Comparison of ENCODE assay signal across 22 cellular contexts in genomic region chrX:65608021-65608420, GRCh38. TPM values are rescaled to one million over a fixed set of nuclear protein-coding genes. Genes with fewer than 3 reads are reported as not detected.
DNase-seq lines count a peak whose midpoint lies in the region; ATAC-seq and TF ChIP-seq lines count a peak whose summit lies in the region.
"Had no signal": no experiment of that assay in that cellular context is flagged by ENCODE, and none has a peak within 500 bp of the region (broad histone marks: within the 10 kb centered on the region; RNA-seq: fewer than 3 reads in every experiment).

No MANE protein-coding gene starts in this region.

- H3K27me3 Mint-ChIP-seq in T-helper 1 cell treated with Interleukin-12 subunit alpha and Interleukin-12 subunit beta and Interleukin-4 antibody, amounts not matched to agents 30 μg/mL and 1 μg/mL, for 36 hours (ENCODE audit: low read depth) = no peaks in the 10 kb centered on the region
- no peaks in the 10 kb centered on the region for H3K27me3 Mint-ChIP-seq in activated naive CD8-positive, alpha-beta T cell treated with anti-CD3 and anti-CD28 coated beads, Interleukin-2, amount 50 U/mL, for 24 hours

- peaks cover 24% of the 10 kb centered on the region for H3K4me1 Mint-ChIP-seq in T-helper 1 cell treated with Interleukin-12 subunit alpha and Interleukin-12 subunit beta and Interleukin-4 antibody, amounts not matched to agents 30 μg/mL and 1 μg/mL, for 36 hours (ENCODE audit: low read depth)
- peaks cover 60% of the 10 kb centered on the region for H3K4me1 Mint-ChIP-seq in activated naive CD8-positive, alpha-beta T cell treated with anti-CD3 and anti-CD28 coated beads, Interleukin-2, amount 50 U/mL, for 24 hours
- H3K4me1 Mint-ChIP-seq: H9, neural progenitor cell, WTC11 had no signal

- H3K4me3 ChIP-seq in Loucy (ENCODE audit: low read length, poor library complexity, severe bottlenecking) (no peak overlapping the region), mucosa of descending colon (no peak overlapping the region), lower lobe of right lung (no peak overlapping the region)
- H3K4me3 ChIP-seq: heart left ventricle, neural progenitor cell, psoas muscle had no signal

- no peak overlapping the region for H3K4me2 ChIP-seq in Loucy (ENCODE audit: low read depth, low read length, poor library complexity, severe bottlenecking)
- H3K4me2 ChIP-seq: neural progenitor cell had no signal

- ATAC-seq in activated naive CD8-positive, alpha-beta T cell treated with anti-CD3 and anti-CD28 coated beads, Interleukin-2, amount 50 U/mL, for 24 hours = no peak
- ATAC-seq in mucosa of descending colon = peak; percentile 67
- ATAC-seq in HG03108 (IDR thresholded peaks at IDR 0.05; ENCODE audit: unreplicated experiment) = no peak
- no peak for ATAC-seq in lower lobe of right lung
- ATAC-seq: heart left ventricle, left ventricle myocardium superior, psoas muscle, WTC11 had no signal

- TF ChIP-seq CTCF in Loucy (conservative IDR thresholded peaks at IDR 0.05; ENCODE audit: low read length) (no peak), mucosa of descending colon (IDR thresholded peaks at IDR 0.05) (no peak), lower lobe of right lung (IDR thresholded peaks at IDR 0.05) (no peak)

- no peaks in the 10 kb centered on the region for H4K20me1 ChIP-seq in Loucy (ENCODE audit: insufficient read depth, low read length, poor library complexity, severe bottlenecking)

- H3K4me3 Mint-ChIP-seq in T-helper 1 cell treated with Interleukin-12 subunit alpha and Interleukin-12 subunit beta and Interleukin-4 antibody, amounts not matched to agents 30 μg/mL and 1 μg/mL, for 36 hours = no peak overlapping the region
- no peak overlapping the region for H3K4me3 Mint-ChIP-seq in activated naive CD8-positive, alpha-beta T cell treated with anti-CD3 and anti-CD28 coated beads, Interleukin-2, amount 50 U/mL, for 24 hours
- H3K4me3 Mint-ChIP-seq: H9, neural progenitor cell, WTC11 had no signal

- H3K9me3 Mint-ChIP-seq in T-helper 1 cell treated with Interleukin-12 subunit alpha and Interleukin-12 subunit beta and Interleukin-4 antibody, amounts not matched to agents 30 μg/mL and 1 μg/mL, for 36 hours = no peaks in the 10 kb centered on the region
- peaks cover 12% of the 10 kb centered on the region for H3K9me3 Mint-ChIP-seq in activated naive CD8-positive, alpha-beta T cell treated with anti-CD3 and anti-CD28 coated beads, Interleukin-2, amount 50 U/mL, for 24 hours
- H3K9me3 Mint-ChIP-seq: WTC11 had no signal

- H3F3A ChIP-seq in Loucy (ENCODE audit: low read depth) = no peaks in the 10 kb centered on the region

- no peaks in the 10 kb centered on the region for H3K27me3 ChIP-seq in Loucy (ENCODE audit: insufficient read depth, low read length, poor library complexity, severe bottlenecking)
- H3K27me3 ChIP-seq in lower lobe of right lung (ENCODE audit: low read depth) = no peaks in the 10 kb centered on the region
- H3K27me3 ChIP-seq: neural progenitor cell had no signal

- no peak overlapping the region for H3K27ac ChIP-seq in lower lobe of right lung
- H3K27ac ChIP-seq: 22Rv1, heart left ventricle, neural progenitor cell, psoas muscle had no signal

- H3K9me2 ChIP-seq in Loucy (replicated peaks; ENCODE audit: low read depth, low read length) = no peaks in the 10 kb centered on the region

- H3K36me3 ChIP-seq in Loucy (ENCODE audit: insufficient read depth, low read length) (no peaks in the 10 kb centered on the region), mucosa of descending colon (ENCODE audit: low read depth) (no peaks in the 10 kb centered on the region), lower lobe of right lung (no peaks in the 10 kb centered on the region)
- H3K36me3 ChIP-seq: heart left ventricle, neural progenitor cell had no signal

- intact Hi-C loops in mucosa of descending colon (cut with DNase I, micrococcal nuclease) = no loop called here
- intact Hi-C loops in lower lobe of right lung (cut with DNase I) = no loop called here

- peak overlapping the region; percentile 73 for H3K27ac Mint-ChIP-seq in T-helper 1 cell treated with Interleukin-12 subunit alpha and Interleukin-12 subunit beta and Interleukin-4 antibody, amounts not matched to agents 30 μg/mL and 1 μg/mL, for 36 hours
- peak overlapping the region; percentile 69 for H3K27ac Mint-ChIP-seq in activated naive CD8-positive, alpha-beta T cell treated with anti-CD3 and anti-CD28 coated beads, Interleukin-2, amount 50 U/mL, for 24 hours
- H3K27ac Mint-ChIP-seq: H9, neural progenitor cell, WTC11 had no signal

- H3K4me1 ChIP-seq in Loucy (ENCODE audit: insufficient read depth, low read length, poor library complexity, severe bottlenecking) (peaks cover 24% of the 10 kb centered on the region), mucosa of descending colon (ENCODE audit: low read depth) (no peaks in the 10 kb centered on the region), lower lobe of right lung (peaks cover 21% of the 10 kb centered on the region)
- H3K4me1 ChIP-seq: neural progenitor cell, psoas muscle had no signal

- H2AFZ ChIP-seq in Loucy (ENCODE audit: low read length) = no peak overlapping the region
- H2AFZ ChIP-seq: neural progenitor cell had no signal

- H3K9me3 ChIP-seq in Loucy (ENCODE audit: insufficient read depth, low read depth, low read length) (no peaks in the 10 kb centered on the region), mucosa of descending colon (no peaks in the 10 kb centered on the region), lower lobe of right lung (no peaks in the 10 kb centered on the region)
- H3K9me3 ChIP-seq: heart left ventricle, psoas muscle had no signal

- peak overlapping the region; percentile 46 for H3K9ac ChIP-seq in Loucy (ENCODE audit: low read depth, low read length, poor library complexity, severe bottlenecking)
- H3K9ac ChIP-seq: neural progenitor cell had no signal

- H3K79me2 ChIP-seq in Loucy (ENCODE audit: insufficient read depth, low read length) = no peaks in the 10 kb centered on the region

- DNase-seq in T-helper 1 cell (no peak), mucosa of descending colon (no peak), epidermal melanocyte (ENCODE audit: insufficient read length, low spot score) (no peak), lower lobe of right lung (no peak)
- no peak for DNase-seq in activated naive CD8-positive, alpha-beta T cell treated with anti-CD3 and anti-CD28 coated beads, Interleukin-2, amount 50 U/mL, for 24 hours
- DNase-seq: activated effector memory CD4-positive, alpha-beta T cell treated with Interleukin-2 at 50 U/mL for 16 hours; GF-D8; H9; heart left ventricle; left ventricle myocardium superior; NCI-H1436 treated with DMSO at 0.1 percent for 48 hours; NCI-H526 treated with DMSO at 0.1 percent for 48 hours; psoas muscle; RPMI8226; stimulated activated CD4-positive, alpha-beta T cell treated with anti-CD3 and anti-CD28 coated beads, Interleukin-1b, Interleukin-23, amount 100 ng/mL, for 48 hours; T-helper 9 cell had no signal

- H3K36me3 Mint-ChIP-seq in T-helper 1 cell treated with Interleukin-12 subunit alpha and Interleukin-12 subunit beta and Interleukin-4 antibody, amounts not matched to agents 30 μg/mL and 1 μg/mL, for 36 hours (ENCODE audit: low read depth) = peaks cover 5% of the 10 kb centered on the region
- peaks cover 3% of the 10 kb centered on the region for H3K36me3 Mint-ChIP-seq in activated naive CD8-positive, alpha-beta T cell treated with anti-CD3 and anti-CD28 coated beads, Interleukin-2, amount 50 U/mL, for 24 hours (ENCODE audit: low read depth)
- H3K36me3 Mint-ChIP-seq: neural progenitor cell, WTC11 had no signal

RNA-seq across cellular contexts. Expression of gene MSN, which starts 59.4 kb away (rescaled TPM):
- total RNA-seq in mucosa of descending colon (100 to 1,000 TPM in 1 of 3 donors, 10 to 100 TPM in 2; 25.9 to 127 (median 66.2) TPM), lower lobe of right lung (419 TPM)
